1 cellular context compared by ENCODE assay signal in the genomic region with DNA sequence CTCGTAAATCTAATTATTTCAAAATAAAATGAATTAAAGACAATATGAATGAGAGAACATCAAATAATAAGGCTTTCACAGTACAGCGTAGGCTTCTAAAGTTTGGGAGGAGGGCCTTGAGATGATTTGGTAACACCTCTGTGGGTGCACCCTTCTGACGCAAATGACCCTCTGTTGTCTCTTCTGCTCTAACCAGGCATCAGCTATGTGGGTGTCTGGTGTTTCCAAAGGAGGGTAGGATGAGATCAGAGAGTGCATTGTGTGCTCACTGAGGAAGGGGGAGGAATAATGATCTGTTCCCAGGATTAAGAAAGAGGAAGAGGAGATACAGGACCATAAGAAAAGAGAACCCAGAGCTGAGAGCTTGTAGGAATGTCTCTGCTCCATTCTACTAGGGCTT.
TF ChIP-seq lines count a peak whose summit lies in the region.

No MANE protein-coding gene starts in this region.

TF ChIP-seq in H1, 55 proteins besides CTCF, POLR2A, EP300 and RAD21 (continued from another document):
- TF ChIP-seq, protein P1, sequence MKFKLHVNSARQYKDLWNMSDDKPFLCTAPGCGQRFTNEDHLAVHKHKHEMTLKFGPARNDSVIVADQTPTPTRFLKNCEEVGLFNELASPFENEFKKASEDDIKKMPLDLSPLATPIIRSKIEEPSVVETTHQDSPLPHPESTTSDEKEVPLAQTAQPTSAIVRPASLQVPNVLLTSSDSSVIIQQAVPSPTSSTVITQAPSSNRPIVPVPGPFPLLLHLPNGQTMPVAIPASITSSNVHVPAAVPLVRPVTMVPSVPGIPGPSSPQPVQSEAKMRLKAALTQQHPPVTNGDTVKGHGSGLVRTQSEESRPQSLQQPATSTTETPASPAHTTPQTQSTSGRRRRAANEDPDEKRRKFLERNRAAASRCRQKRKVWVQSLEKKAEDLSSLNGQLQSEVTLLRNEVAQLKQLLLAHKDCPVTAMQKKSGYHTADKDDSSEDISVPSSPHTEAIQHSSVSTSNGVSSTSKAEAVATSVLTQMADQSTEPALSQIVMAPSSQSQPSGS (IDR thresholded peaks at IDR 0.05; ENCODE audit: low read length), result no peak
- TF ChIP-seq CREB1 (IDR thresholded peaks at IDR 0.05) (no peak), CEBPB (IDR thresholded peaks at IDR 0.05; ENCODE audit: low read depth, low read length) (no peak), POLR2AphosphoS5 (IDR thresholded peaks at IDR 0.05; ENCODE audit: low read depth, low read length) (no peak), GABPA (IDR thresholded peaks at IDR 0.05; ENCODE audit: borderline replicate concordance, insufficient read depth, low read length) (no peak), PHF8 (conservative IDR thresholded peaks at IDR 0.05; ENCODE audit: low read depth, low read length) (no peak)
